Comparison of ENCODE assay signal across 17 cellular contexts in the genomic region with DNA sequence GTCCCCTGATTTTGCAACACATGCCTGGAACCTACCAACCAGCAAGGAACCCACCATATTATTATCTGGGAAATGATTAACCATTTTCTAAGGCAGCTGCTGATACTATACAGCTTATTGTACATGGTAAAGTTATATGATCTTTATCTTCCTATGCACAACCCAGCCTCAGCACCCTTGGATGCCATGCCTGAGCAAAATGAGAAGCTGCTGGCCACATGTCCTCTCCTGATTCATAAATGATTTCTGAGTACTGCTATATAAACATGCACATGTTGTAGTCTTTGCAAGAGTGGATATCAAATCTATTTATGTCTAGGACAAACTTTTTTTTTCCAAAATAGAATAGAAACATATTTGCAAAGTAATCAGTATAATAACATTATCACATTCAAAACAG.
DNase-seq lines count a peak whose midpoint lies in the region; ATAC-seq and TF ChIP-seq lines count a peak whose summit lies in the region.
"Had no signal": no experiment of that assay in that cellular context is flagged by ENCODE, and none has a peak within 500 bp of the region (broad histone marks: within the 10 kb centered on the region; RNA-seq: fewer than 3 reads in every experiment).

No MANE protein-coding gene starts in this region.

- POLR2A ChIA-PET in SK-N-SH (lab: Yijun Ruan, JAX), result no interaction called here

- no peak overlapping the region for H2AFZ ChIP-seq in SK-N-SH (ENCODE audit: low read depth)
- H2AFZ ChIP-seq: GM23338 had no signal

- no peak overlapping the region for H3K9ac ChIP-seq in SK-N-SH

- H3K36me3 ChIP-seq in SK-N-SH (replicated peaks in 1 of 2; ENCODE audit: control insufficient read depth in 1 of 2, insufficient read depth in 2 of 2, low read length in 1 of 2), result no peaks in the 10 kb centered on the region
- H3K36me3 ChIP-seq: BE2C had no signal

- H3K27ac ChIP-seq in SK-N-SH (ENCODE audit: low read depth in 2 of 2, low read length in 1 of 2), result no peak overlapping the region

- H3F3A ChIP-seq in SK-N-SH (replicated peaks; ENCODE audit: insufficient read depth), result no peaks in the 10 kb centered on the region

- H3K9me2 ChIP-seq in SK-N-SH, result no peaks in the 10 kb centered on the region; the same call in 1 of the 2 replicates

- H3K4me3 ChIP-seq in SK-N-SH (ENCODE audit: low read depth in 2 of 2, low read length in 1 of 2), result no peak overlapping the region
- H3K4me3 ChIP-seq: GM12878, GM23338 had no signal

- peak; percentile 8 for DNase-seq in SK-N-SH
- DNase-seq in OCI-M1 (lab: John Stamatoyannopoulos, UW), result peak; percentile 5
- peak; percentile 2 for DNase-seq in glomerular visceral epithelial cell (ENCODE audit: extremely low spot score)
- DNase-seq in G401 (ENCODE audit: low spot score), result no peak
- DNase-seq in Ammon's horn (ENCODE audit: low spot score), result no peak
- no peak for DNase-seq in NCI-H146 treated with DMSO at 0.1 percent for 48 hours (lab: John Stamatoyannopoulos, UW; ENCODE audit: unreplicated experiment)
- DNase-seq: 8988T; BE2C; C1 segment of cervical spinal cord; Caco-2; CD4-positive, CD25-positive, alpha-beta regulatory T cell; CD8-positive, alpha-beta memory T cell; DMS79 treated with DMSO at 0.1 percent for 48 hours; HCEC 1CT had no signal

- CTCF ChIA-PET in SK-N-SH (lab: Yijun Ruan, JAX), result interaction anchor here (1.3 kb wide), 1 partner anchor 23 kb away, joined by 3 read pairs; no protein-coding TSS in a partner anchor

- no peaks in the 10 kb centered on the region for H3K79me2 ChIP-seq in SK-N-SH (ENCODE audit: insufficient read depth)

- ATAC-seq in SK-N-SH treated with all-trans-retinoic acid at 6 μM for 48 hours, result no peak
- ATAC-seq: GM12878, GM23338 had no signal

- H3K27me3 ChIP-seq in SK-N-SH (ENCODE audit: insufficient read depth), result no peaks in the 10 kb centered on the region
- H3K27me3 ChIP-seq: BE2C had no signal

- H3K4me1 ChIP-seq in SK-N-SH (ENCODE audit: control insufficient read depth in 1 of 2, insufficient read depth in 2 of 2, low read depth in 1 of 2, low read length in 1 of 2), result no peaks in the 10 kb centered on the region; a peak in 1 of 4 replicates
- H3K4me1 ChIP-seq: BE2C, Caco-2 had no signal

- no peak for TF ChIP-seq RAD21 in SK-N-SH (IDR thresholded peaks at IDR 0.05; ENCODE audit: low read length)

- no peak for TF ChIP-seq EP300 in SK-N-SH (IDR thresholded peaks at IDR 0.05; ENCODE audit: borderline replicate concordance in 1 of 2, low read depth in 1 of 2, low read length in 1 of 2)

- in situ Hi-C loops in G401 (cut with HindIII; ENCODE audit: low sequenced_read_pairs), result no loop called here

- H3K4me2 ChIP-seq in SK-N-SH, result no peak overlapping the region
- H3K4me2 ChIP-seq: GM23338 had no signal

- TF ChIP-seq CTCF in SK-N-SH (IDR thresholded peaks at IDR 0.05), result no peak

- no peaks in the 10 kb centered on the region; the same call in 1 of the 2 replicates for H3K9me3 ChIP-seq in SK-N-SH
- H3K9me3 ChIP-seq: BE2C had no signal

- H4K20me1 ChIP-seq in SK-N-SH (ENCODE audit: insufficient read depth), result no peaks in the 10 kb centered on the region

TF ChIP-seq in SK-N-SH, 30 proteins besides CTCF, POLR2A, EP300 and RAD21 (continues in another document):
- TF ChIP-seq NFIC (IDR thresholded peaks at IDR 0.05; ENCODE audit: borderline replicate concordance) (no peak), CHD2 (IDR thresholded peaks at IDR 0.05; ENCODE audit: low read length, partially characterized antibody) (no peak), SIN3A (IDR thresholded peaks at IDR 0.05; ENCODE audit: borderline replicate concordance, low read depth, low read length) (no peak), FOXM1 (IDR thresholded peaks at IDR 0.05; ENCODE audit: low read depth) (no peak), RFX5 (IDR thresholded peaks at IDR 0.05; ENCODE audit: low read length) (no peak), FOSL2 (IDR thresholded peaks at IDR 0.05; ENCODE audit: borderline replicate concordance, low read depth) (no peak)
- TF ChIP-seq, protein P1, sequence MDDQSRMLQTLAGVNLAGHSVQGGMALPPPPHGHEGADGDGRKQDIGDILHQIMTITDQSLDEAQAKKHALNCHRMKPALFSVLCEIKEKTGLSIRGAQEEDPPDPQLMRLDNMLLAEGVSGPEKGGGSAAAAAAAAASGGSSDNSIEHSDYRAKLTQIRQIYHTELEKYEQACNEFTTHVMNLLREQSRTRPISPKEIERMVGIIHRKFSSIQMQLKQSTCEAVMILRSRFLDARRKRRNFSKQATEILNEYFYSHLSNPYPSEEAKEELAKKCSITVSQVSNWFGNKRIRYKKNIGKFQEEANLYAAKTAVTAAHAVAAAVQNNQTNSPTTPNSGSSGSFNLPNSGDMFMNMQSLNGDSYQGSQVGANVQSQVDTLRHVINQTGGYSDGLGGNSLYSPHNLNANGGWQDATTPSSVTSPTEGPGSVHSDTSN (IDR thresholded peaks at IDR 0.05), result no peak
- TF ChIP-seq, protein P2, sequence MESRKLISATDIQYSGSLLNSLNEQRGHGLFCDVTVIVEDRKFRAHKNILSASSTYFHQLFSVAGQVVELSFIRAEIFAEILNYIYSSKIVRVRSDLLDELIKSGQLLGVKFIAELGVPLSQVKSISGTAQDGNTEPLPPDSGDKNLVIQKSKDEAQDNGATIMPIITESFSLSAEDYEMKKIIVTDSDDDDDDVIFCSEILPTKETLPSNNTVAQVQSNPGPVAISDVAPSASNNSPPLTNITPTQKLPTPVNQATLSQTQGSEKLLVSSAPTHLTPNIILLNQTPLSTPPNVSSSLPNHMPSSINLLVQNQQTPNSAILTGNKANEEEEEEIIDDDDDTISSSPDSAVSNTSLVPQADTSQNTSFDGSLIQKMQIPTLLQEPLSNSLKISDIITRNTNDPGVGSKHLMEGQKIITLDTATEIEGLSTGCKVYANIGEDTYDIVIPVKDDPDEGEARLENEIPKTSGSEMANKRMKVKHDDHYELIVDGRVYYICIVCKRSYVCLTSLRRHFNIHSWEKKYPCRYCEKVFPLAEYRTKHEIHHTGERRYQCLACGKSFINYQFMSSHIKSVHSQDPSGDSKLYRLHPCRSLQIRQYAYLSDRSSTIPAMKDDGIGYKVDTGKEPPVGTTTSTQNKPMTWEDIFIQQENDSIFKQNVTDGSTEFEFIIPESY (IDR thresholded peaks at IDR 0.05; ENCODE audit: borderline replicate concordance, low read depth), result no peak
- TF ChIP-seq, protein P3, sequence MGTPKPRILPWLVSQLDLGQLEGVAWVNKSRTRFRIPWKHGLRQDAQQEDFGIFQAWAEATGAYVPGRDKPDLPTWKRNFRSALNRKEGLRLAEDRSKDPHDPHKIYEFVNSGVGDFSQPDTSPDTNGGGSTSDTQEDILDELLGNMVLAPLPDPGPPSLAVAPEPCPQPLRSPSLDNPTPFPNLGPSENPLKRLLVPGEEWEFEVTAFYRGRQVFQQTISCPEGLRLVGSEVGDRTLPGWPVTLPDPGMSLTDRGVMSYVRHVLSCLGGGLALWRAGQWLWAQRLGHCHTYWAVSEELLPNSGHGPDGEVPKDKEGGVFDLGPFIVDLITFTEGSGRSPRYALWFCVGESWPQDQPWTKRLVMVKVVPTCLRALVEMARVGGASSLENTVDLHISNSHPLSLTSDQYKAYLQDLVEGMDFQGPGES (IDR thresholded peaks at IDR 0.05; ENCODE audit: low read depth, low read length), result no peak

TF ChIP-seq in SK-N-SH treated with all-trans-retinoic acid at 6 μM for 48 hours, 23 proteins besides CTCF, POLR2A, EP300 and RAD21 (continues in another document):
- TF ChIP-seq RARB (CRISPR knock-in tag; IDR thresholded peaks at IDR 0.05), result no peak
- TF ChIP-seq, protein P4, sequence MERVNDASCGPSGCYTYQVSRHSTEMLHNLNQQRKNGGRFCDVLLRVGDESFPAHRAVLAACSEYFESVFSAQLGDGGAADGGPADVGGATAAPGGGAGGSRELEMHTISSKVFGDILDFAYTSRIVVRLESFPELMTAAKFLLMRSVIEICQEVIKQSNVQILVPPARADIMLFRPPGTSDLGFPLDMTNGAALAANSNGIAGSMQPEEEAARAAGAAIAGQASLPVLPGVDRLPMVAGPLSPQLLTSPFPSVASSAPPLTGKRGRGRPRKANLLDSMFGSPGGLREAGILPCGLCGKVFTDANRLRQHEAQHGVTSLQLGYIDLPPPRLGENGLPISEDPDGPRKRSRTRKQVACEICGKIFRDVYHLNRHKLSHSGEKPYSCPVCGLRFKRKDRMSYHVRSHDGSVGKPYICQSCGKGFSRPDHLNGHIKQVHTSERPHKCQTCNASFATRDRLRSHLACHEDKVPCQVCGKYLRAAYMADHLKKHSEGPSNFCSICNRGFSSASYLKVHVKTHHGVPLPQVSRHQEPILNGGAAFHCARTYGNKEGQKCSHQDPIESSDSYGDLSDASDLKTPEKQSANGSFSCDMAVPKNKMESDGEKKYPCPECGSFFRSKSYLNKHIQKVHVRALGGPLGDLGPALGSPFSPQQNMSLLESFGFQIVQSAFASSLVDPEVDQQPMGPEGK (CRISPR knock-in tag; IDR thresholded peaks at IDR 0.05; ENCODE audit: borderline replicate concordance), result no peak
- no peak for TF ChIP-seq ZNF70 (CRISPR knock-in tag; IDR thresholded peaks at IDR 0.05)
- no peak for TF ChIP-seq PPARA (CRISPR knock-in tag; IDR thresholded peaks at IDR 0.05; ENCODE audit: borderline replicate concordance)
- TF ChIP-seq ARNTL (CRISPR knock-in tag; IDR thresholded peaks at IDR 0.05; ENCODE audit: borderline replicate concordance, low read depth), result no peak
- TF ChIP-seq ZFP30 (CRISPR knock-in tag; IDR thresholded peaks at IDR 0.05), result no peak
- TF ChIP-seq ZNF8 (CRISPR knock-in tag; IDR thresholded peaks at IDR 0.05), result no peak
- TF ChIP-seq SNAI2 (CRISPR knock-in tag; IDR thresholded peaks at IDR 0.05), result no peak
- TF ChIP-seq, protein P5, sequence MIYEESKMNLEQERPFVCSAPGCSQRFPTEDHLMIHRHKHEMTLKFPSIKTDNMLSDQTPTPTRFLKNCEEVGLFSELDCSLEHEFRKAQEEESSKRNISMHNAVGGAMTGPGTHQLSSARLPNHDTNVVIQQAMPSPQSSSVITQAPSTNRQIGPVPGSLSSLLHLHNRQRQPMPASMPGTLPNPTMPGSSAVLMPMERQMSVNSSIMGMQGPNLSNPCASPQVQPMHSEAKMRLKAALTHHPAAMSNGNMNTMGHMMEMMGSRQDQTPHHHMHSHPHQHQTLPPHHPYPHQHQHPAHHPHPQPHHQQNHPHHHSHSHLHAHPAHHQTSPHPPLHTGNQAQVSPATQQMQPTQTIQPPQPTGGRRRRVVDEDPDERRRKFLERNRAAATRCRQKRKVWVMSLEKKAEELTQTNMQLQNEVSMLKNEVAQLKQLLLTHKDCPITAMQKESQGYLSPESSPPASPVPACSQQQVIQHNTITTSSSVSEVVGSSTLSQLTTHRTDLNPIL (CRISPR knock-in tag; IDR thresholded peaks at IDR 0.05; ENCODE audit: low read depth), result no peak
- TF ChIP-seq CSDC2 (CRISPR knock-in tag; IDR thresholded peaks at IDR 0.05), result no peak
- TF ChIP-seq TCF4 (CRISPR knock-in tag; IDR thresholded peaks at IDR 0.05; ENCODE audit: borderline replicate concordance), result no peak
- no peak for TF ChIP-seq ISL1 (CRISPR knock-in tag; IDR thresholded peaks at IDR 0.05)

Comparison
In these comparisons a context has a peak if more than half of its experiments do, and no peak if none do; other contexts are left out.
1. DNase-seq: peak in SK-N-SH (single experiment), OCI-M1 (single experiment) and glomerular visceral epithelial cell (single experiment); none in G401 (single experiment), Ammon's horn (single experiment) and NCI-H146 treated with DMSO at 0.1 percent for 48 hours (single experiment).